Comparison of ENCODE assay signal across 9 cellular contexts in the genomic region with DNA sequence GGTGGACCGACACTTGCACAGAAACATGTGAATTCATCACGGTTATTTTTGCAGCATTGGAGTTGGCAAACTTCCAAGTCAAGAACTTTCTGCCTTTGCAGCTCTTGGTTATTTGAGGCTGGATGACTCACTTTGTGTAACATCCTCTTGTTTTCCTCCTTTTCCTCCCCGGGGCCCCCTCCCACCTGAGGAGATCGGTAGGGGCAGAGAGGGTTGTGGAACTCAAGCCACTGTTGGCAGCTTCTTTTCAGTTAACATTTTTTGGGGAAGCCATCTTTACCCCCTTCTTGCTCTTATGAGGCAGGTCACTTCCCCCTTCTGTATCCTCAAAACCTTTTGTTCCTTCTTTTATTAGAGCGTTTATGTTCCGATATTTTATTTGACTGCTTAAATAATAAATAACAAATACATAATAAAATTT. TPM values are rescaled to one million over a fixed set of nuclear protein-coding genes. Genes with fewer than 3 reads are reported as not detected.
DNase-seq lines count a peak whose midpoint lies in the region; ATAC-seq and TF ChIP-seq lines count a peak whose summit lies in the region.
"Had no signal": no experiment of that assay in that cellular context is flagged by ENCODE, and none has a peak within 500 bp of the region (broad histone marks: within the 10 kb centered on the region; RNA-seq: fewer than 3 reads in every experiment).

No MANE protein-coding gene starts in this region.

- ATAC-seq in GM18519 (IDR thresholded peaks at IDR 0.05; ENCODE audit: low FRiP score, unreplicated experiment), result no peak

- no peak for TF ChIP-seq POLR2A in tibial nerve (IDR thresholded peaks at IDR 0.05)

- H3K27me3 ChIP-seq in HL-60 (ENCODE audit: insufficient read depth, poor library complexity, severe bottlenecking) (no peaks in the 10 kb centered on the region), tibial nerve (no peaks in the 10 kb centered on the region)

- DNase-seq in AG08395 (ENCODE audit: low spot score) (peak; percentile 30), HL-60 (ENCODE audit: low read depth in 1 of 2, low spot score in 1 of 2) (peak; percentile 39 to 67), amniotic epithelial cell (ENCODE audit: low read depth) (peak; percentile 82), iris pigment epithelial cell (ENCODE audit: low read depth) (peak; percentile 92), SKM-1 treated with dmso at 0.1 percent for 144 hours (lab: John Stamatoyannopoulos, UW; ENCODE audit: unreplicated experiment) (no peak), NCI-H1694 (lab: John Stamatoyannopoulos, UW) (no peak), tibial nerve (ENCODE audit: low spot score in 2 of 2) (no peak)
- DNase-seq: NCI-H1048 had no signal

- H3K4me3 ChIP-seq in HL-60 (replicated peaks; ENCODE audit: insufficient read depth, low read length) (no peak overlapping the region), tibial nerve (no peak overlapping the region)

- no peak for TF ChIP-seq EP300 in tibial nerve (IDR thresholded peaks at IDR 0.05)

- TF ChIP-seq CTCF in HL-60 (IDR thresholded peaks at IDR 0.05; ENCODE audit: insufficient read depth, low read length), result no peak
- TF ChIP-seq CTCF in tibial nerve (IDR thresholded peaks at IDR 0.05), result no peak

- H3K36me3 ChIP-seq in tibial nerve, result peaks cover 0 to 15% (median 0%) of the 10 kb centered on the region in 3 donors

- peaks cover 0 to 19% (median 2%) of the 10 kb centered on the region in 4 donors for H3K4me1 ChIP-seq in tibial nerve

- H3K9me3 ChIP-seq in tibial nerve, result peaks cover 0 to 12% (median 0%) of the 10 kb centered on the region in 4 donors

- 42 to 43% methylated on average over 6 of the region's 6 CpGs for WGBS in tibial nerve, 2 donors

- H3K27ac ChIP-seq in HL-60 (replicated peaks) (no peak overlapping the region), tibial nerve (no peak overlapping the region)

RNA-seq across cellular contexts. Expression of a gene that starts 48.6 kb away (rescaled TPM):
- total RNA-seq in tibial nerve, result 10 to 100 TPM; 54.9 to 64.7 (median 57.3) TPM

Comparison
In these comparisons a context has a peak if more than half of its experiments do, and no peak if none do; other contexts are left out.
1. DNase-seq: peak in AG08395 (single experiment), HL-60 (2 of 2), amniotic epithelial cell (single experiment) and iris pigment epithelial cell (single experiment); none in SKM-1 treated with dmso at 0.1 percent for 144 hours (single experiment), NCI-H1694 (single experiment) and tibial nerve (0 of 2).